In genomic region chr9:99140685-99141314, GRCh38 we compare ENCODE assay signal across 8 cellular contexts. TPM values are rescaled to one million over a fixed set of nuclear protein-coding genes. Genes with fewer than 3 reads are reported as not detected.
DNase-seq lines count a peak whose midpoint lies in the region; ATAC-seq, FAIRE-seq and TF ChIP-seq lines count a peak whose summit lies in the region.

No MANE protein-coding gene starts in this region.

- no TSS peak for BruUV-seq in PC-3 (replicated peaks; lab: Mats Ljungman, UMichigan)

- CTCF ChIA-PET in PC-3 (lab: Charles Lee), result interaction anchor here (0.6 to 1.0 kb wide), 3 partner anchors 57 to 334 kb away, joined by 3 to 5 read pairs (median 3); no protein-coding TSS in a partner anchor
- CTCF ChIA-PET in activated naive CD4-positive, alpha-beta T cell treated with anti-CD3 and anti-CD28 coated beads, Interleukin-2, amount 10 ng/mL, durations not matched to agents 7 days and 5 days (lab: Charles Lee), result interaction anchor here (0.6 to 20.1 kb wide), 28 partner anchors 10 to 366 kb away, joined by 3 to 298 read pairs (median 3); partner anchors contain the start of genes GALNT12 and TGFBR1

- POLR2A ChIA-PET in PC-3 (lab: Charles Lee; ENCODE audit: unreplicated experiment), result no interaction called here

- no peaks in the 10 kb centered on the region for H3K9me3 Mint-ChIP-seq in activated naive CD4-positive, alpha-beta T cell treated with anti-CD3 and anti-CD28 coated beads, Interleukin-2, amount 10 ng/mL, durations not matched to agents 7 days and 5 days
- no peaks in the 10 kb centered on the region for H3K9me3 Mint-ChIP-seq in glutamatergic neuron (ENCODE audit: unreplicated experiment)

- peaks cover 71% of the 10 kb centered on the region for H3K36me3 Mint-ChIP-seq in activated naive CD4-positive, alpha-beta T cell treated with anti-CD3 and anti-CD28 coated beads, Interleukin-2, amount 10 ng/mL, durations not matched to agents 7 days and 5 days
- no peaks in the 10 kb centered on the region for H3K36me3 Mint-ChIP-seq in glutamatergic neuron (ENCODE audit: unreplicated experiment)

- TF ChIP-seq CTCF in PC-3 (conservative IDR thresholded peaks at IDR 0.05; ENCODE audit: low read depth, low read length), result peak; percentile 77
- peak; percentile 36 for TF ChIP-seq CTCF in glutamatergic neuron (IDR thresholded peaks at IDR 0.05; ENCODE audit: partially characterized antibody, unreplicated experiment)
- peak in 3 of 4 donors; percentile 49 to 67 (median 57) for TF ChIP-seq CTCF in pancreas (IDR thresholded peaks at IDR 0.05)

- intact Hi-C loops in PC-3 (cut with micrococcal nuclease), result loop anchor here (1.0 to 2.0 kb wide), 3 partner anchors 36 to 165 kb away; partner anchors contain the start of gene TGFBR1
- intact Hi-C loops in pancreas (cut with DNase I), result no loop called here

- H3K4me2 ChIP-seq in PC-3 (ENCODE audit: low read length), result no peak overlapping the region

- no peak overlapping the region for H3K9ac ChIP-seq in PC-3 (ENCODE audit: low read length)

- no peaks in the 10 kb centered on the region for H3K27me3 Mint-ChIP-seq in activated naive CD4-positive, alpha-beta T cell treated with anti-CD3 and anti-CD28 coated beads, Interleukin-2, amount 10 ng/mL, durations not matched to agents 7 days and 5 days
- H3K27me3 Mint-ChIP-seq in glutamatergic neuron (ENCODE audit: unreplicated experiment), result no peaks in the 10 kb centered on the region

- FAIRE-seq in pancreas (lab: Jason Lieb, UNC), result no peak

- no peaks in the 10 kb centered on the region for H3K27me3 ChIP-seq in PC-3 (ENCODE audit: low read length)
- no peaks in the 10 kb centered on the region for H3K27me3 ChIP-seq in pancreas

- H3K27ac Mint-ChIP-seq in activated naive CD4-positive, alpha-beta T cell treated with anti-CD3 and anti-CD28 coated beads, Interleukin-2, amount 10 ng/mL, durations not matched to agents 7 days and 5 days, result peak overlapping the region; percentile 60
- H3K27ac Mint-ChIP-seq in glutamatergic neuron (ENCODE audit: unreplicated experiment), result no peak overlapping the region

- H3K4me3 ChIP-seq in PC-3 (ENCODE audit: low read length), result no peak overlapping the region
- H3K4me3 ChIP-seq in pancreas, result no peak overlapping the region

- H2AFZ ChIP-seq in PC-3 (ENCODE audit: low read length), result no peak overlapping the region

- no peaks in the 10 kb centered on the region for H3K9me3 ChIP-seq in PC-3 (ENCODE audit: low read length)
- H3K9me3 ChIP-seq in pancreas, result no peaks in the 10 kb centered on the region

- H3K36me3 ChIP-seq in PC-3 (ENCODE audit: low read depth, low read length) (peaks cover 4% of the 10 kb centered on the region), pancreas (peaks cover 0 to 15% (median 3%) of the 10 kb centered on the region in 3 donors)

- DNase-seq in NCI-H2107 treated with DMSO at 0.1 percent for 48 hours (lab: John Stamatoyannopoulos, UW; ENCODE audit: unreplicated experiment), result peak; percentile 33
- DNase-seq in NCI-H2107 (lab: John Stamatoyannopoulos, UW), result no peak
- DNase-seq in PC-3, result peak; percentile 51
- DNase-seq in activated naive CD4-positive, alpha-beta T cell treated with anti-CD3 and anti-CD28 coated beads, Interleukin-2, amount 10 ng/mL, durations not matched to agents 7 days and 5 days, result peak; percentile 59
- DNase-seq in glutamatergic neuron, result peak; percentile 41
- DNase-seq in pancreas, result peak in 2 of 6 donors; percentile 24 to 32

- H3K4me1 ChIP-seq in PC-3 (ENCODE audit: insufficient read depth, low read length) (peaks cover 20% of the 10 kb centered on the region), pancreas (no peaks in the 10 kb centered on the region)

- 82 to 89% methylated on average over 2 of the region's 2 CpGs for WGBS in pancreas, 2 donors

- no peaks in the 10 kb centered on the region for H3K79me2 ChIP-seq in PC-3 (ENCODE audit: low read length)

- no peak overlapping the region for H3K4me3 Mint-ChIP-seq in activated naive CD4-positive, alpha-beta T cell treated with anti-CD3 and anti-CD28 coated beads, Interleukin-2, amount 10 ng/mL, durations not matched to agents 7 days and 5 days
- H3K4me3 Mint-ChIP-seq in glutamatergic neuron (ENCODE audit: unreplicated experiment), result no peak overlapping the region

- H3F3A ChIP-seq in PC-3 (ENCODE audit: low read length, unreplicated experiment), result no peaks in the 10 kb centered on the region

- ATAC-seq in HG02642 (IDR thresholded peaks at IDR 0.05; ENCODE audit: poor library complexity, unreplicated experiment) (peak; percentile 64), PC-3 (peak; percentile 65), pancreas (peak; percentile 60 to 88 (median 86)), GM21737 (IDR thresholded peaks at IDR 0.05; ENCODE audit: unreplicated experiment) (no peak)

- H3K27ac ChIP-seq in PC-3 (ENCODE audit: low read length) (no peak overlapping the region), pancreas (no peak overlapping the region)

- H3K4me1 Mint-ChIP-seq in activated naive CD4-positive, alpha-beta T cell treated with anti-CD3 and anti-CD28 coated beads, Interleukin-2, amount 10 ng/mL, durations not matched to agents 7 days and 5 days, result peaks cover 42% of the 10 kb centered on the region
- peaks cover 12% of the 10 kb centered on the region for H3K4me1 Mint-ChIP-seq in glutamatergic neuron (ENCODE audit: low read depth, unreplicated experiment)

- no peaks in the 10 kb centered on the region for H3K9me2 ChIP-seq in PC-3 (replicated peaks; ENCODE audit: low read length)

- no peaks in the 10 kb centered on the region for H4K20me1 ChIP-seq in PC-3 (ENCODE audit: low read length)

RNA-seq across cellular contexts. Expression of gene TGFBR1, which starts 35.9 kb away (rescaled TPM):
- 9.5 and 13.2 TPM in 2 replicates for total RNA-seq in PC-3 (2014; rRNA removed)
- total RNA-seq in glutamatergic neuron (ENCODE audit: unreplicated experiment), result 207 TPM
- total RNA-seq in pancreas, result 10 to 100 TPM in 5 of 6 donors, 1 to 10 TPM in 1; 10.0 to 43.6 (median 15.3) TPM
- polyA plus RNA-seq in pancreas, result 1 to 10 TPM; 3.5 to 5.5 TPM
